ENCODE assay signal across 8 cellular contexts in the genomic region with DNA sequence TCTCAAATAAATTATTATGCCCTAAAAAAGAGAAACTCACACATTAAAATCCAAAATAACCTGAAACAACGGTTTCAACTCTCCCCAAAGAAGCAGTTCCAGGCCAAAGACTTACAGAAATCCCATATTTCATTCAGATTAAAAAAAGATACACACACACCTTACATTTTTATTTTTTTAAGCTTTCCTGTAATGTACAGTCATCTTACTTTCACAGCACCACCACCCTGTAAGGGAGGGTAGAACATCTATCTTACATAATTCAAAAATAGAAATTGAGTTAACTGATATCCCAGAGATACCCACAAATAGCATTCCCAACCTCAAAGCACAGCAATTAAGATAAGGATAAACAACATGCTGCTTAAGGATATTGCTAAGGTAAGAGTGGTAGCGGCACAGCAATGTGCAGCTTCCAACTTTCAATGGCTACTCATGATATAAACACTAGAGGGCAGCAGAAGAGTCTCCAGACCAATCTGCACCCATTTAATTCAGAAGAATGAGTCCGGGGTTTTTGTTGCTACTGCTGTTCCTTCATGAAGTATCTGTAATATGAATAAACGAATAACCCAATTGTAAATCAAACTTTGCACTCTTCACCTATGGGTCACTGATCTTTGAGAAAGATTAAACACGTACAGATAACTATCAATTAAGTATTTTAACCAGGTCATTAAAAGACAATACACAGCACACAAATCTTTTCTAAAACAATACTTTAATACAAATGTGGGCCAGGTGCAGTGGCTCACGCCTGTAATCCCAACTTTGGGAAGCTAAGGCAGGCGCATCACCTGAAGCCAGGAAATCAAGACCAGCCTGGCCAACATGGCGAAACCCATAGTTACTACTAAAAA. TPM values are rescaled to one million over a fixed set of nuclear protein-coding genes. Genes with fewer than 3 reads are reported as not detected.
DNase-seq lines count a peak whose midpoint lies in the region; ATAC-seq and TF ChIP-seq lines count a peak whose summit lies in the region.

No MANE protein-coding gene starts in this region.

- no peak for TF ChIP-seq EP300 in stomach (IDR thresholded peaks at IDR 0.05)

- H3K27me3 ChIP-seq in stomach: no peaks in the 10 kb centered on the region

- H3K4me3 ChIP-seq in stomach: no peak overlapping the region

- peak; percentile 38 for TF ChIP-seq CTCF in WTC11 (IDR thresholded peaks at IDR 0.05)
- peak in 5 of 7 experiments; percentile 18 to 54 (median 33) for TF ChIP-seq CTCF in stomach (IDR thresholded peaks at IDR 0.05)

- peak; percentile 80 for ATAC-seq in WTC11
- no peak for ATAC-seq in HG03139 (IDR thresholded peaks at IDR 0.05; ENCODE audit: unreplicated experiment)

- 51 to 57% (median 55%) methylated on average over 8 of the region's 8 CpGs for WGBS in stomach, 5 donors

- intact Hi-C loops in activated CD4-positive, alpha-beta T cell treated with anti-CD3 and anti-CD28 coated beads, Interleukin-2, amount 10 ng/mL, durations not matched to agents 24 days and 14 days (cut with micrococcal nuclease): loop anchor here (1.0 to 5.0 kb wide), 3 partner anchors 11 to 339 kb away; no protein-coding TSS in a partner anchor
- intact Hi-C loops in stomach (cut with DNase I; ENCODE audit: low total_unique reads): no loop called here

- peaks cover 14% of the 10 kb centered on the region for H3K36me3 Mint-ChIP-seq in activated CD4-positive, alpha-beta T cell treated with anti-CD3 and anti-CD28 coated beads, Interleukin-2, amount 10 ng/mL, durations not matched to agents 24 days and 14 days (ENCODE audit: low read depth)
- peaks cover 17% of the 10 kb centered on the region for H3K36me3 Mint-ChIP-seq in WTC11
- H3K36me3 Mint-ChIP-seq in activated naive CD4-positive, alpha-beta T cell treated with anti-CD3 and anti-CD28 coated beads, Interleukin-2, amount 10 ng/mL, durations not matched to agents 7 days and 5 days: peaks cover 12% of the 10 kb centered on the region

- no peak overlapping the region for H3K27ac Mint-ChIP-seq in activated CD4-positive, alpha-beta T cell treated with anti-CD3 and anti-CD28 coated beads, Interleukin-2, amount 10 ng/mL, durations not matched to agents 24 days and 14 days
- peak overlapping the region; percentile 79; the same call in 1 of the 2 replicates for H3K27ac Mint-ChIP-seq in WTC11
- H3K27ac Mint-ChIP-seq in activated naive CD4-positive, alpha-beta T cell treated with anti-CD3 and anti-CD28 coated beads, Interleukin-2, amount 10 ng/mL, durations not matched to agents 7 days and 5 days: no peak overlapping the region

- CTCF ChIA-PET in WTC11 (lab: Charles Lee): interaction anchor here (0.6 to 2.9 kb wide), 27 partner anchors 9 to 349 kb away, joined by 3 to 30 read pairs (median 4); a partner anchor contains a TSS
- CTCF ChIA-PET in activated naive CD4-positive, alpha-beta T cell treated with anti-CD3 and anti-CD28 coated beads, Interleukin-2, amount 10 ng/mL, durations not matched to agents 7 days and 5 days (lab: Charles Lee): interaction anchor here (0.6 to 3.2 kb wide), 17 partner anchors 8 to 344 kb away, joined by 3 to 17 read pairs (median 4); a partner anchor contains a TSS

- DNase-seq in activated CD4-positive, alpha-beta T cell treated with anti-CD3 and anti-CD28 coated beads, Interleukin-2, amount 10 ng/mL, durations not matched to agents 24 days and 14 days: peak; percentile 76
- DNase-seq in activated CD4-positive, alpha-beta T cell treated with anti-CD3 and anti-CD28 coated beads for 1 hour: no peak
- DNase-seq in NCI-H1105 (lab: John Stamatoyannopoulos, UW) (peak; percentile 23), WTC11 (ENCODE audit: low spot score) (no peak), hippocampal formation (lab: John Stamatoyannopoulos, UW) (peak; percentile 10 to 13), stomach (no peak)
- no peak for DNase-seq in activated naive CD4-positive, alpha-beta T cell treated with anti-CD3 and anti-CD28 coated beads, Interleukin-2, amount 10 ng/mL, durations not matched to agents 7 days and 5 days

- H3K36me3 ChIP-seq in stomach: peaks cover 22 to 36% (median 33%) of the 10 kb centered on the region in 4 donors

- TF ChIP-seq POLR2A in stomach (IDR thresholded peaks at IDR 0.05): no peak

- POLR2A ChIA-PET in WTC11 (lab: Charles Lee): no interaction called here

- no peaks in the 10 kb centered on the region for H3K27me3 Mint-ChIP-seq in activated CD4-positive, alpha-beta T cell treated with anti-CD3 and anti-CD28 coated beads, Interleukin-2, amount 10 ng/mL, durations not matched to agents 24 days and 14 days
- no peaks in the 10 kb centered on the region for H3K27me3 Mint-ChIP-seq in WTC11 (ENCODE audit: low read depth)
- H3K27me3 Mint-ChIP-seq in activated naive CD4-positive, alpha-beta T cell treated with anti-CD3 and anti-CD28 coated beads, Interleukin-2, amount 10 ng/mL, durations not matched to agents 7 days and 5 days: no peaks in the 10 kb centered on the region

- no peak overlapping the region for H3K4me3 Mint-ChIP-seq in activated CD4-positive, alpha-beta T cell treated with anti-CD3 and anti-CD28 coated beads, Interleukin-2, amount 10 ng/mL, durations not matched to agents 24 days and 14 days
- no peak overlapping the region for H3K4me3 Mint-ChIP-seq in WTC11
- no peak overlapping the region for H3K4me3 Mint-ChIP-seq in activated naive CD4-positive, alpha-beta T cell treated with anti-CD3 and anti-CD28 coated beads, Interleukin-2, amount 10 ng/mL, durations not matched to agents 7 days and 5 days

- peak overlapping the region in 1 of 5 donors; percentile 30 for H3K27ac ChIP-seq in stomach

- H3K4me1 ChIP-seq in stomach: peaks cover 1 to 43% (median 24%) of the 10 kb centered on the region in 4 donors

- H3K9me3 ChIP-seq in stomach: no peaks in the 10 kb centered on the region

- H3K9me3 Mint-ChIP-seq in activated CD4-positive, alpha-beta T cell treated with anti-CD3 and anti-CD28 coated beads, Interleukin-2, amount 10 ng/mL, durations not matched to agents 24 days and 14 days: no peaks in the 10 kb centered on the region
- H3K9me3 Mint-ChIP-seq in WTC11: no peaks in the 10 kb centered on the region
- no peaks in the 10 kb centered on the region for H3K9me3 Mint-ChIP-seq in activated naive CD4-positive, alpha-beta T cell treated with anti-CD3 and anti-CD28 coated beads, Interleukin-2, amount 10 ng/mL, durations not matched to agents 7 days and 5 days

- H3K4me1 Mint-ChIP-seq in activated CD4-positive, alpha-beta T cell treated with anti-CD3 and anti-CD28 coated beads, Interleukin-2, amount 10 ng/mL, durations not matched to agents 24 days and 14 days: peaks cover 18% of the 10 kb centered on the region
- peaks cover 9% of the 10 kb centered on the region for H3K4me1 Mint-ChIP-seq in WTC11
- H3K4me1 Mint-ChIP-seq in activated naive CD4-positive, alpha-beta T cell treated with anti-CD3 and anti-CD28 coated beads, Interleukin-2, amount 10 ng/mL, durations not matched to agents 7 days and 5 days: peaks cover 12% of the 10 kb centered on the region

TF ChIP-seq in WTC11, 78 proteins besides CTCF, POLR2A, EP300 and RAD21 (continues in another document):
- no peak for TF ChIP-seq CREB1 (CRISPR knock-in tag; IDR thresholded peaks at IDR 0.05)
- TF ChIP-seq NFATC4 (CRISPR knock-in tag; IDR thresholded peaks at IDR 0.05): no peak
- no peak for TF ChIP-seq ZNF396 (CRISPR knock-in tag; IDR thresholded peaks at IDR 0.05; ENCODE audit: borderline replicate concordance)
- TF ChIP-seq, protein P1, sequence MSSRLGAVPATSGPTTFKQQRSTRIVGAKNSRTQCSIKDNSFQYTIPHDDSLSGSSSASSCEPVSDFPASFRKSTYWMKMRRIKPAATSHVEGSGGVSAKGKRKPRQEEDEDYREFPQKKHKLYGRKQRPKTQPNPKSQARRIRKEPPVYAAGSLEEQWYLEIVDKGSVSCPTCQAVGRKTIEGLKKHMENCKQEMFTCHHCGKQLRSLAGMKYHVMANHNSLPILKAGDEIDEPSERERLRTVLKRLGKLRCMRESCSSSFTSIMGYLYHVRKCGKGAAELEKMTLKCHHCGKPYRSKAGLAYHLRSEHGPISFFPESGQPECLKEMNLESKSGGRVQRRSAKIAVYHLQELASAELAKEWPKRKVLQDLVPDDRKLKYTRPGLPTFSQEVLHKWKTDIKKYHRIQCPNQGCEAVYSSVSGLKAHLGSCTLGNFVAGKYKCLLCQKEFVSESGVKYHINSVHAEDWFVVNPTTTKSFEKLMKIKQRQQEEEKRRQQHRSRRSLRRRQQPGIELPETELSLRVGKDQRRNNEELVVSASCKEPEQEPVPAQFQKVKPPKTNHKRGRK (CRISPR knock-in tag; IDR thresholded peaks at IDR 0.05; ENCODE audit: borderline replicate concordance): no peak
- TF ChIP-seq, protein P2, sequence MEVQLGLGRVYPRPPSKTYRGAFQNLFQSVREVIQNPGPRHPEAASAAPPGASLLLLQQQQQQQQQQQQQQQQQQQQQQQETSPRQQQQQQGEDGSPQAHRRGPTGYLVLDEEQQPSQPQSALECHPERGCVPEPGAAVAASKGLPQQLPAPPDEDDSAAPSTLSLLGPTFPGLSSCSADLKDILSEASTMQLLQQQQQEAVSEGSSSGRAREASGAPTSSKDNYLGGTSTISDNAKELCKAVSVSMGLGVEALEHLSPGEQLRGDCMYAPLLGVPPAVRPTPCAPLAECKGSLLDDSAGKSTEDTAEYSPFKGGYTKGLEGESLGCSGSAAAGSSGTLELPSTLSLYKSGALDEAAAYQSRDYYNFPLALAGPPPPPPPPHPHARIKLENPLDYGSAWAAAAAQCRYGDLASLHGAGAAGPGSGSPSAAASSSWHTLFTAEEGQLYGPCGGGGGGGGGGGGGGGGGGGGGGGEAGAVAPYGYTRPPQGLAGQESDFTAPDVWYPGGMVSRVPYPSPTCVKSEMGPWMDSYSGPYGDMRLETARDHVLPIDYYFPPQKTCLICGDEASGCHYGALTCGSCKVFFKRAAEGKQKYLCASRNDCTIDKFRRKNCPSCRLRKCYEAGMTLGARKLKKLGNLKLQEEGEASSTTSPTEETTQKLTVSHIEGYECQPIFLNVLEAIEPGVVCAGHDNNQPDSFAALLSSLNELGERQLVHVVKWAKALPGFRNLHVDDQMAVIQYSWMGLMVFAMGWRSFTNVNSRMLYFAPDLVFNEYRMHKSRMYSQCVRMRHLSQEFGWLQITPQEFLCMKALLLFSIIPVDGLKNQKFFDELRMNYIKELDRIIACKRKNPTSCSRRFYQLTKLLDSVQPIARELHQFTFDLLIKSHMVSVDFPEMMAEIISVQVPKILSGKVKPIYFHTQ (CRISPR knock-in tag; IDR thresholded peaks at IDR 0.05): no peak
- TF ChIP-seq, protein P3, sequence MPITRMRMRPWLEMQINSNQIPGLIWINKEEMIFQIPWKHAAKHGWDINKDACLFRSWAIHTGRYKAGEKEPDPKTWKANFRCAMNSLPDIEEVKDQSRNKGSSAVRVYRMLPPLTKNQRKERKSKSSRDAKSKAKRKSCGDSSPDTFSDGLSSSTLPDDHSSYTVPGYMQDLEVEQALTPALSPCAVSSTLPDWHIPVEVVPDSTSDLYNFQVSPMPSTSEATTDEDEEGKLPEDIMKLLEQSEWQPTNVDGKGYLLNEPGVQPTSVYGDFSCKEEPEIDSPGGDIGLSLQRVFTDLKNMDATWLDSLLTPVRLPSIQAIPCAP (CRISPR knock-in tag; IDR thresholded peaks at IDR 0.05): no peak

RNA-seq across cellular contexts. Expression of a gene that starts 11.3 kb away (rescaled TPM):
- 48.8 and 50.6 TPM in 2 replicates for total RNA-seq in activated CD4-positive, alpha-beta T cell treated with anti-CD3 and anti-CD28 coated beads, Interleukin-2, amount 10 ng/mL, durations not matched to agents 24 days and 14 days
- total RNA-seq in WTC11 (2021) (65.5 to 75.5 TPM (median 74.6 TPM) in 3 replicates), stomach (100 to 1,000 TPM in 1 of 5 donors, 10 to 100 TPM in 3, 1 to 10 TPM in 1; 4.1 to 107 (median 45.8) TPM)
- 10 to 100 TPM in 2 of 3 donors, 1 to 10 TPM in 1; 6.8 to 19.7 (median 13.6) TPM for polyA plus RNA-seq in stomach

Comparison
In these comparisons a context has a peak if more than half of its experiments do, and no peak if none do; other contexts are left out.
1. DNase-seq: peak in activated CD4-positive, alpha-beta T cell treated with anti-CD3 and anti-CD28 coated beads, Interleukin-2, amount 10 ng/mL, durations not matched to agents 24 days and 14 days (single experiment), NCI-H1105 (single experiment) and hippocampal formation (2 of 2); none in activated CD4-positive, alpha-beta T cell treated with anti-CD3 and anti-CD28 coated beads for 1 hour (single experiment), WTC11 (single experiment), stomach (single experiment) and activated naive CD4-positive, alpha-beta T cell treated with anti-CD3 and anti-CD28 coated beads, Interleukin-2, amount 10 ng/mL, durations not matched to agents 7 days and 5 days (single experiment).